Comparison of ENCODE assay signal across 24 cellular contexts in the genomic region with DNA sequence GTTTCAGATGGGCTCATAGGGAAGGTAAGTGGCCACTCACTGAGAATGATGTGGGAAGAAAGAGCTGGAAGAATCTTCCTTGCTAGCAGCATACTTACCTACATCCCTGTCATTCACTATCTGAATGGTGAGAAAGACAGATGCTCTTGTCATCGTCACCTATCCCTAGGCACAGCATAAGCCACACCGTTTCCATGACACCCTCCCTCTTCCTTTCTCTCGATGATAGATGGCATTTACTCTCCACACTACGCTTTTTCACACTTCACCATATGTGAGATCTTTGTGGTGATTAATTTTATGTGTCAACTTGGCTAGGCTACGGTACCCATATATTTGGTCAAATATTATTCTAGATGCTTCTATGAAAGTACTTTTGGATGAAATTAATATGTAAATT. TPM values are rescaled to one million over a fixed set of nuclear protein-coding genes. Genes with fewer than 3 reads are reported as not detected.
DNase-seq lines count a peak whose midpoint lies in the region; ATAC-seq and TF ChIP-seq lines count a peak whose summit lies in the region.
"Had no signal": no experiment of that assay in that cellular context is flagged by ENCODE, and none has a peak within 500 bp of the region (broad histone marks: within the 10 kb centered on the region; RNA-seq: fewer than 3 reads in every experiment).

No MANE protein-coding gene starts in this region.

- no peaks in the 10 kb centered on the region for H3K27me3 ChIP-seq in naive thymus-derived CD4-positive, alpha-beta T cell (ENCODE audit: control insufficient read depth in 2 of 2, insufficient read depth in 2 of 2, low read length in 2 of 2)
- H3K27me3 ChIP-seq in upper lobe of left lung = no peaks in the 10 kb centered on the region
- H3K27me3 ChIP-seq: SJSA1 had no signal

- H3K36me3 Mint-ChIP-seq in central memory CD8-positive, alpha-beta T cell (ENCODE audit: insufficient read depth) = no peaks in the 10 kb centered on the region
- no peaks in the 10 kb centered on the region for H3K36me3 Mint-ChIP-seq in naive thymus-derived CD4-positive, alpha-beta T cell
- H3K36me3 Mint-ChIP-seq: CD4-positive, alpha-beta memory T cell had no signal

- peaks cover 11% of the 10 kb centered on the region for H3K27me3 Mint-ChIP-seq in central memory CD8-positive, alpha-beta T cell
- peaks cover 0 to 4% (median 0%) of the 10 kb centered on the region in 5 donors for H3K27me3 Mint-ChIP-seq in naive thymus-derived CD4-positive, alpha-beta T cell

- POLR2A ChIA-PET in naive thymus-derived CD4-positive, alpha-beta T cell (lab: Charles Lee) = no interaction called here

- H3K4me1 ChIP-seq in naive thymus-derived CD4-positive, alpha-beta T cell (ENCODE audit: control insufficient read depth in 2 of 2, insufficient read depth in 2 of 2, low read length in 2 of 2) = no peaks in the 10 kb centered on the region
- H3K4me1 ChIP-seq in upper lobe of left lung = no peaks in the 10 kb centered on the region
- H3K4me1 ChIP-seq: A549, SJSA1 had no signal

- H3K27ac Mint-ChIP-seq in central memory CD8-positive, alpha-beta T cell (ENCODE audit: low read depth) = no peak overlapping the region
- no peak overlapping the region for H3K27ac Mint-ChIP-seq in naive thymus-derived CD4-positive, alpha-beta T cell
- H3K27ac Mint-ChIP-seq: CD4-positive, alpha-beta memory T cell had no signal

- no peak overlapping the region for H3K4me3 Mint-ChIP-seq in central memory CD8-positive, alpha-beta T cell
- H3K4me3 Mint-ChIP-seq in naive thymus-derived CD4-positive, alpha-beta T cell = no peak overlapping the region
- H3K4me3 Mint-ChIP-seq: CD4-positive, alpha-beta memory T cell had no signal

- 70 to 72% methylated on average over 5 of the region's 5 CpGs for WGBS in upper lobe of left lung, 2 donors

- no peak overlapping the region for H3K27ac ChIP-seq in naive thymus-derived CD4-positive, alpha-beta T cell (ENCODE audit: low read depth, low read length)
- H3K27ac ChIP-seq in upper lobe of left lung = no peak overlapping the region
- H3K27ac ChIP-seq: A549, SJSA1 had no signal

- no peaks in the 10 kb centered on the region for H3K4me1 Mint-ChIP-seq in central memory CD8-positive, alpha-beta T cell
- H3K4me1 Mint-ChIP-seq in naive thymus-derived CD4-positive, alpha-beta T cell = no peaks in the 10 kb centered on the region
- H3K4me1 Mint-ChIP-seq: CD4-positive, alpha-beta memory T cell had no signal

- no peak for TF ChIP-seq POLR2A in upper lobe of left lung (IDR thresholded peaks at IDR 0.05)

- no peak for TF ChIP-seq CTCF in upper lobe of left lung (IDR thresholded peaks at IDR 0.05)

- intact Hi-C loops in naive thymus-derived CD4-positive, alpha-beta T cell (cut with micrococcal nuclease) = no loop called here

- H3K9me3 ChIP-seq in naive thymus-derived CD4-positive, alpha-beta T cell (ENCODE audit: control insufficient read depth in 2 of 3, low read length in 3 of 3) = no peaks in the 10 kb centered on the region
- no peaks in the 10 kb centered on the region for H3K9me3 ChIP-seq in upper lobe of left lung
- H3K9me3 ChIP-seq: A549, SJSA1 had no signal

- no peak overlapping the region for H3K4me3 ChIP-seq in naive thymus-derived CD4-positive, alpha-beta T cell (ENCODE audit: low read length)
- no peak overlapping the region for H3K4me3 ChIP-seq in upper lobe of left lung
- H3K4me3 ChIP-seq: A549, SJSA1 had no signal

- DNase-seq in Ammon's horn (ENCODE audit: low spot score) = peak; percentile 50
- DNase-seq in NCI-H524 (lab: John Stamatoyannopoulos, UW) = peak; percentile 63 to 94
- no peak for DNase-seq in central memory CD8-positive, alpha-beta T cell (ENCODE audit: low spot score in 2 of 2)
- DNase-seq in naive thymus-derived CD4-positive, alpha-beta T cell = no peak
- no peak for DNase-seq in kidney glomerular epithelial cell (lab: John Stamatoyannopoulos, UW)
- no peak for DNase-seq in upper lobe of left lung
- DNase-seq: AML-193; C1 segment of cervical spinal cord; CD4-positive, alpha-beta memory T cell; COR-L47; DMS 273 treated with DMSO at 0.1 percent for 48 hours; DMS79 treated with DMSO at 0.1 percent for 48 hours; GF-D8; Kasumi-1; NCI-H1092 treated with DMSO at 0.1 percent for 48 hours; NCI-H1436; NCI-H187 treated with DMSO at 0.1 percent for 48 hours; NCI-H526 treated with DMSO at 0.1 percent for 48 hours; Right ventricle myocardium superior; RPMI8226 had no signal

- H3K36me3 ChIP-seq in naive thymus-derived CD4-positive, alpha-beta T cell (ENCODE audit: control insufficient read depth in 2 of 3, insufficient read depth in 3 of 3, low read length in 3 of 3) = no peaks in the 10 kb centered on the region
- H3K36me3 ChIP-seq in upper lobe of left lung = no peaks in the 10 kb centered on the region
- H3K36me3 ChIP-seq: SJSA1 had no signal

- no peak for TF ChIP-seq EP300 in upper lobe of left lung (IDR thresholded peaks at IDR 0.05)

- CTCF ChIA-PET in naive thymus-derived CD4-positive, alpha-beta T cell (lab: Charles Lee) = no interaction called here

- peak; percentile 65 for ATAC-seq in central memory CD8-positive, alpha-beta T cell (replicated peaks; ENCODE audit: extremely low read depth, poor library complexity, severe bottlenecking)
- ATAC-seq in naive thymus-derived CD4-positive, alpha-beta T cell = peak; percentile 49
- ATAC-seq in GM18861 (IDR thresholded peaks at IDR 0.05; ENCODE audit: unreplicated experiment) (no peak), upper lobe of left lung (ENCODE audit: low FRiP score in 2 of 2) (no peak), HG03097 (IDR thresholded peaks at IDR 0.05; ENCODE audit: low FRiP score, unreplicated experiment) (no peak)
- ATAC-seq: A549 had no signal

- H3K9me3 Mint-ChIP-seq in central memory CD8-positive, alpha-beta T cell = no peaks in the 10 kb centered on the region
- peaks cover 0 to 2% (median 0%) of the 10 kb centered on the region in 11 donors for H3K9me3 Mint-ChIP-seq in naive thymus-derived CD4-positive, alpha-beta T cell
- H3K9me3 Mint-ChIP-seq: CD4-positive, alpha-beta memory T cell had no signal

RNA-seq across cellular contexts. Expression of a gene that starts 44.4 kb away (rescaled TPM):
- total RNA-seq in naive thymus-derived CD4-positive, alpha-beta T cell = 10 to 100 TPM in 4 of 5 experiments, 1 to 10 TPM in 1; 2.7 to 17.6 (median 15.4) TPM
- polyA plus RNA-seq in naive thymus-derived CD4-positive, alpha-beta T cell = 10 to 100 TPM; 10.8 to 11.1 TPM
- 10 to 100 TPM; 17.6 to 55.5 (median 27.9) TPM for total RNA-seq in upper lobe of left lung

Comparison
In these comparisons a context has a peak if more than half of its experiments do, and no peak if none do; other contexts are left out.
1. DNase-seq: peak in Ammon's horn (single experiment) and NCI-H524 (2 of 2); none in central memory CD8-positive, alpha-beta T cell (0 of 2), naive thymus-derived CD4-positive, alpha-beta T cell (0 of 9), kidney glomerular epithelial cell (single experiment) and upper lobe of left lung (0 of 2).
2. ATAC-seq: peak in central memory CD8-positive, alpha-beta T cell (single experiment) and naive thymus-derived CD4-positive, alpha-beta T cell (single experiment); none in GM18861 (single experiment), upper lobe of left lung (0 of 2) and HG03097 (single experiment).